In genomic region chr15:47374222-47374621, GRCh38 we compare ENCODE assay signal across 13 cellular contexts.
A peak's percentile ranks its signal among the peaks of the same experiment; 100 is the strongest.
DNase-seq lines count a peak whose midpoint lies in the region; ATAC-seq, FAIRE-seq and TF ChIP-seq lines count a peak whose summit lies in the region.
"Had no signal": no experiment of that assay in that cellular context is flagged by ENCODE, and none has a peak within 500 bp of the region (broad histone marks: within the 10 kb centered on the region; RNA-seq: fewer than 3 reads in every experiment).

No MANE protein-coding gene starts in this region.

- dilution Hi-C loops in IMR-90 (cut with HindIII; ENCODE audit: low sequenced_read_pairs, unreplicated experiment): no loop called here

- H3K27me3 ChIP-seq in IMR-90 (ENCODE audit: control insufficient read depth, insufficient read depth, low read length) (no peaks in the 10 kb centered on the region), astrocyte (ENCODE audit: insufficient read depth, low read length) (no peaks in the 10 kb centered on the region), Karpas-422 (ENCODE audit: low read length) (no peaks in the 10 kb centered on the region)

- H2BK20ac ChIP-seq in IMR-90 (ENCODE audit: low read depth, low read length): peak overlapping the region; percentile 27; the same call in 1 of the 2 replicates

- POLR2A ChIA-PET in IMR-90 (lab: Charles Lee; ENCODE audit: unreplicated experiment): interaction anchor here (1.0 kb wide), 1 partner anchor 8 kb away, joined by 3 read pairs; no protein-coding TSS in a partner anchor

- H4K91ac ChIP-seq in IMR-90 (ENCODE audit: insufficient read depth, low read depth, low read length): 0 out of 2 replicates have a peak overlapping the region, but pooled peaks have one; percentile 53

- peak; percentile 74 for TF ChIP-seq RAD21 in IMR-90 (IDR thresholded peaks at IDR 0.05; ENCODE audit: low read length)

- peak overlapping the region; percentile 48; the same call in 1 of the 2 replicates for H2BK120ac ChIP-seq in IMR-90 (ENCODE audit: low read depth, low read length)

- peaks cover 3% of the 10 kb centered on the region; the same call in 1 of the 2 replicates for H3K4me1 ChIP-seq in IMR-90 (ENCODE audit: control insufficient read depth, insufficient read depth, low read length)
- H3K4me1 ChIP-seq in astrocyte (ENCODE audit: insufficient read depth, low read length): no peaks in the 10 kb centered on the region
- H3K4me1 ChIP-seq in Karpas-422 (ENCODE audit: low read length): no peaks in the 10 kb centered on the region

- DNase-seq in DMS 273 treated with DMSO at 0.1 percent for 48 hours (lab: John Stamatoyannopoulos, UW) (peak; percentile 37), IMR-90 (peak; percentile 42), astrocyte (ENCODE audit: low read depth) (no peak), iris pigment epithelial cell (ENCODE audit: low read depth) (peak; percentile 49), T1000 (lab: John Stamatoyannopoulos, UW) (no peak), C1 segment of cervical spinal cord (lab: John Stamatoyannopoulos, UW) (no peak), Karpas-422 (no peak)
- DNase-seq in activated T-cell treated with anti-CD3 and anti-CD28 coated beads, Interleukin-2, amount 50 U/mL, for 1 hour: no peak
- DNase-seq: activated CD4-positive, alpha-beta T cell treated with anti-CD3 and anti-CD28 coated beads, Interleukin-2, amount 10 ng/mL, durations not matched to agents 24 days and 14 days; activated naive CD8-positive, alpha-beta T cell treated with anti-CD3 and anti-CD28 coated beads, Interleukin-2, amount 50 U/mL, for 24 hours; KG1 had no signal

- no peaks in the 10 kb centered on the region for H3K9me3 Mint-ChIP-seq in astrocyte (ENCODE audit: unreplicated experiment)
- H3K9me3 Mint-ChIP-seq: activated naive CD8-positive, alpha-beta T cell treated with anti-CD3 and anti-CD28 coated beads, Interleukin-2, amount 50 U/mL, for 24 hours had no signal

- no peaks in the 10 kb centered on the region for H3K4me1 Mint-ChIP-seq in astrocyte (ENCODE audit: low read depth, unreplicated experiment)
- H3K4me1 Mint-ChIP-seq: activated CD4-positive, alpha-beta T cell treated with anti-CD3 and anti-CD28 coated beads, Interleukin-2, amount 10 ng/mL, durations not matched to agents 24 days and 14 days; activated naive CD8-positive, alpha-beta T cell treated with anti-CD3 and anti-CD28 coated beads, Interleukin-2, amount 50 U/mL, for 24 hours; stimulated activated effector memory CD8-positive, alpha-beta T cell treated with anti-CD3 and anti-CD28 coated beads, Interleukin-12 subunit alpha, Interleukin-12 subunit beta, amount 100 ng/mL, for 72 hours had no signal

- H3K23ac ChIP-seq in IMR-90 (ENCODE audit: low read depth, low read length): no peak overlapping the region

- CTCF ChIA-PET in IMR-90 (lab: Yijun Ruan, JAX): interaction anchor here (0.8 to 1.7 kb wide), 7 partner anchors 10 to 613 kb away, joined by 3 to 6 read pairs (median 3); no protein-coding TSS in a partner anchor

- no peaks in the 10 kb centered on the region for H3K79me1 ChIP-seq in IMR-90 (ENCODE audit: low read depth in 1 of 2, low read length in 2 of 2)

- H3K79me2 ChIP-seq in astrocyte (ENCODE audit: insufficient read depth, low read length): no peaks in the 10 kb centered on the region
- no peaks in the 10 kb centered on the region for H3K79me2 ChIP-seq in Karpas-422 (ENCODE audit: low read length)

- H3K14ac ChIP-seq in IMR-90 (replicated peaks; ENCODE audit: low read depth, low read length): 0 out of 2 replicates have a peak overlapping the region, but pooled peaks have one; percentile 3

- no peak overlapping the region for H3K4me3 Mint-ChIP-seq in astrocyte (ENCODE audit: unreplicated experiment)
- H3K4me3 Mint-ChIP-seq: activated CD4-positive, alpha-beta T cell treated with anti-CD3 and anti-CD28 coated beads, Interleukin-2, amount 10 ng/mL, durations not matched to agents 24 days and 14 days; activated naive CD8-positive, alpha-beta T cell treated with anti-CD3 and anti-CD28 coated beads, Interleukin-2, amount 50 U/mL, for 24 hours; stimulated activated effector memory CD8-positive, alpha-beta T cell treated with anti-CD3 and anti-CD28 coated beads, Interleukin-12 subunit alpha, Interleukin-12 subunit beta, amount 100 ng/mL, for 72 hours had no signal

- no peak overlapping the region; the same call in 1 of the 2 replicates for H3K4ac ChIP-seq in IMR-90 (ENCODE audit: low read depth, low read length)

- no peak for FAIRE-seq in astrocyte (lab: Jason Lieb, UNC)

- H2AK9ac ChIP-seq in IMR-90 (replicated peaks; ENCODE audit: low read depth, low read length, poor library complexity): no peak overlapping the region

- TF ChIP-seq CTCF in IMR-90 (conservative IDR thresholded peaks at IDR 0.05; ENCODE audit: low read depth, low read length): peak; percentile 59
- peak; percentile 14 for TF ChIP-seq CTCF in astrocyte (IDR thresholded peaks at IDR 0.05; ENCODE audit: insufficient read depth, low read depth, low read length)

- H3K4me2 ChIP-seq in IMR-90 (ENCODE audit: low read depth, low read length) (no peak overlapping the region), astrocyte (ENCODE audit: low read length) (no peak overlapping the region), Karpas-422 (ENCODE audit: low read depth, low read length, poor library complexity, severe bottlenecking) (no peak overlapping the region)

- H3K4me3 ChIP-seq in IMR-90 (ENCODE audit: insufficient read depth, low read depth, low read length) (no peak overlapping the region), astrocyte (ENCODE audit: insufficient read depth, low read depth, low read length) (no peak overlapping the region), Karpas-422 (ENCODE audit: low read length) (no peak overlapping the region)
- H3K4me3 ChIP-seq: skin epidermis had no signal

- H2BK5ac ChIP-seq in IMR-90 (ENCODE audit: low read depth, low read length, poor library complexity, severe bottlenecking): no peak overlapping the region

- no peaks in the 10 kb centered on the region for H3K36me3 Mint-ChIP-seq in astrocyte (ENCODE audit: low read depth, unreplicated experiment)
- H3K36me3 Mint-ChIP-seq: stimulated activated effector memory CD8-positive, alpha-beta T cell treated with anti-CD3 and anti-CD28 coated beads, Interleukin-12 subunit alpha, Interleukin-12 subunit beta, amount 100 ng/mL, for 72 hours had no signal

- H2AK5ac ChIP-seq in IMR-90 (ENCODE audit: low read depth, low read length): peak overlapping the region; percentile 21; the same call in 1 of the 2 replicates

- H2AFZ ChIP-seq in IMR-90 (replicated peaks; ENCODE audit: low read length, poor library complexity) (no peak overlapping the region), astrocyte (ENCODE audit: low read depth, low read length) (no peak overlapping the region), Karpas-422 (ENCODE audit: low read length) (no peak overlapping the region)

- H3K56ac ChIP-seq in IMR-90 (ENCODE audit: extremely low read depth, insufficient read depth, low read length): no peak overlapping the region

- peak; percentile 48; the same call in 1 of the 2 replicates for ATAC-seq in IMR-90 (ENCODE audit: low read depth)
- ATAC-seq: activated naive CD8-positive, alpha-beta T cell treated with anti-CD3 and anti-CD28 coated beads, Interleukin-2, amount 50 U/mL, for 24 hours; stimulated activated effector memory CD8-positive, alpha-beta T cell treated with anti-CD3 and anti-CD28 coated beads, Interleukin-12 subunit alpha, Interleukin-12 subunit beta, amount 100 ng/mL, for 72 hours had no signal

- in situ Hi-C loops in IMR-90 (cut with MboI; ENCODE audit: low sequenced_read_pairs): no loop called here

- intact Hi-C loops in IMR-90 (cut with micrococcal nuclease): loop anchor here (5.0 kb wide), 1 partner anchor 613 kb away; no protein-coding TSS in a partner anchor

- peak overlapping the region in 1 of 2 experiments; percentile 6; a peak in 1 of 4 replicates for H4K8ac ChIP-seq in IMR-90 (ENCODE audit: low read depth in 2 of 2, low read length in 2 of 2)

- H3K18ac ChIP-seq in IMR-90 (ENCODE audit: low read depth, low read length): peak overlapping the region; percentile 77; the same call in 1 of the 2 replicates

- H3K9me3 ChIP-seq in IMR-90 (ENCODE audit: control insufficient read depth, insufficient read depth, low read length) (no peaks in the 10 kb centered on the region), astrocyte (ENCODE audit: insufficient read depth, low read depth, low read length) (no peaks in the 10 kb centered on the region), Karpas-422 (ENCODE audit: low read length) (peaks cover 14% of the 10 kb centered on the region)

- H3K27ac Mint-ChIP-seq in astrocyte (ENCODE audit: unreplicated experiment): no peak overlapping the region
- H3K27ac Mint-ChIP-seq: activated CD4-positive, alpha-beta T cell treated with anti-CD3 and anti-CD28 coated beads, Interleukin-2, amount 10 ng/mL, durations not matched to agents 24 days and 14 days; activated naive CD8-positive, alpha-beta T cell treated with anti-CD3 and anti-CD28 coated beads, Interleukin-2, amount 50 U/mL, for 24 hours; stimulated activated effector memory CD8-positive, alpha-beta T cell treated with anti-CD3 and anti-CD28 coated beads, Interleukin-12 subunit alpha, Interleukin-12 subunit beta, amount 100 ng/mL, for 72 hours had no signal

- H3K27ac ChIP-seq in IMR-90 (ENCODE audit: insufficient read depth, low read length) (no peak overlapping the region), astrocyte (ENCODE audit: low read depth, low read length) (no peak overlapping the region), Karpas-422 (ENCODE audit: low read length) (no peak overlapping the region)
- H3K27ac ChIP-seq: skin epidermis had no signal

- no peak overlapping the region for H3K9ac ChIP-seq in IMR-90 (ENCODE audit: low read depth, low read length)
- no peak overlapping the region for H3K9ac ChIP-seq in astrocyte (ENCODE audit: low read length)
- no peak overlapping the region for H3K9ac ChIP-seq in Karpas-422 (ENCODE audit: low read length)

- no peak overlapping the region; the same call in 1 of the 2 replicates for H4K5ac ChIP-seq in IMR-90 (ENCODE audit: low read depth, low read length)

- no CpG with 5 or more reads among the region's 1 CpG for WGBS in IMR-90 (ENCODE audit: extremely low coverage in 2 of 2, insufficient read length in 1 of 2), 2 experiments

- no peaks in the 10 kb centered on the region for H3K36me3 ChIP-seq in IMR-90 (ENCODE audit: control insufficient read depth, insufficient read depth, low read length)
- H3K36me3 ChIP-seq in astrocyte (ENCODE audit: insufficient read depth, low read length): no peaks in the 10 kb centered on the region
- H3K36me3 ChIP-seq in Karpas-422 (ENCODE audit: insufficient read depth, low read length): no peaks in the 10 kb centered on the region

- H4K20me1 ChIP-seq in IMR-90 (ENCODE audit: insufficient read depth, low read length): no peaks in the 10 kb centered on the region
- H4K20me1 ChIP-seq in astrocyte (ENCODE audit: insufficient read depth, low read length): no peaks in the 10 kb centered on the region
- no peaks in the 10 kb centered on the region for H4K20me1 ChIP-seq in Karpas-422 (ENCODE audit: insufficient read depth, low read depth, low read length)

- TF ChIP-seq POLR2A in IMR-90 (IDR thresholded peaks at IDR 0.05; ENCODE audit: low read depth, low read length): no peak

- H3K9me2 ChIP-seq in Karpas-422 (replicated peaks; ENCODE audit: insufficient read depth, low read length): no peaks in the 10 kb centered on the region

- H2BK15ac ChIP-seq in IMR-90 (ENCODE audit: low read depth, low read length): peak overlapping the region; percentile 28; the same call in 1 of the 3 replicates

- no peaks in the 10 kb centered on the region for H3K9me1 ChIP-seq in IMR-90 (ENCODE audit: insufficient read depth, low read length)

- no peaks in the 10 kb centered on the region for H3K27me3 Mint-ChIP-seq in astrocyte (ENCODE audit: low read depth, unreplicated experiment)
- H3K27me3 Mint-ChIP-seq: activated CD4-positive, alpha-beta T cell treated with anti-CD3 and anti-CD28 coated beads, Interleukin-2, amount 10 ng/mL, durations not matched to agents 24 days and 14 days; activated naive CD8-positive, alpha-beta T cell treated with anti-CD3 and anti-CD28 coated beads, Interleukin-2, amount 50 U/mL, for 24 hours had no signal

- no TSS peak for BruUV-seq in IMR-90 (replicated peaks; lab: Mats Ljungman, UMichigan)

Comparison
In these comparisons a context has a peak if more than half of its experiments do, and no peak if none do; other contexts are left out.
1. DNase-seq: peak in DMS 273 treated with DMSO at 0.1 percent for 48 hours (single experiment), IMR-90 (single experiment) and iris pigment epithelial cell (single experiment); none in astrocyte (single experiment), activated T-cell treated with anti-CD3 and anti-CD28 coated beads, Interleukin-2, amount 50 U/mL, for 1 hour (single experiment), T1000 (single experiment), C1 segment of cervical spinal cord (0 of 14) and Karpas-422 (single experiment).